1 cellular context compared by ENCODE assay signal in the genomic region with DNA sequence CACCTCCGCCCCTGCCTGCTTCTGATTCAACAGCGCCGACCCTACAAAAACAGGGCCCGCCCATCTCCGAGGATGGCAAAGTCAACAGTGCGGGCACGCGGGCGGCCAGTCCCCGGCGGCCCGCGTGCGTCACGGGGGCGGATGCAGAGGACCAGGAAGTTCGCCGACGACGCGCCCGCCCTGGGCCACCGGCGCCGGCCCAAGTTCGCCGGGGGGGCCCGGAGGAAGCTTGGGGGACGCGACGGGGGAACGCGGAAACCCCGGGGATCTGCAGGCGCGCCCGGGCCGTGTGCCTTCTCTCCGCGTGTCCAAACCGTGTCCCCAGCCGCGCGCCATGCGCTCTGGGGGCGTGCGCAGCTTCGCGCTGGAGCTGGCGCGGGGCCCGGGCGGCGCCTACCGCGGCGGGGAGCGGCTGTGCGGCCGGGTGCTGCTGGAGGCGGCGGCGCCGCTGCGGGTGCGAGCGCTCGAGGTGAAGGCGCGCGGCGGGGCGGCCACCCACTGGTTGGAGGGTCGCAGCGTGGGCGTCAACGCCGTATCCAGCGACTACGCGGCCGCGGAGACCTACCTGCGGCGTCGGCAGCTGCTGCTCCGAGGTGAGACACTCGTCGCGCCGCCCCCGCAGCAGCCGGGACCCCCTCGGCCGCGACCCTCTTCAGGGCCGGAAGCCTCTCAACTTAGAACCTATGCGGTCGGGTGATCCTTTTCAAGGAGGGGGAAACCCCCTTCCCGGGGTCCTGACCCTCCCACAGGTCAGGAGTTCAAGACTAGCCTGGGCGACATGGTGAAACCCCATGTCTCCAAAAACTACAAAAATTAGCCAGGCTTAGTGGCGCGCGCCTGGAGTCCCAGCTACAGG.
TF ChIP-seq lines count a peak whose summit lies in the region.

No MANE protein-coding gene starts in this region.

TF ChIP-seq in WTC11, 78 proteins besides CTCF, POLR2A, EP300 and RAD21 (continued from another document and continues in another):
- TF ChIP-seq, protein P1, sequence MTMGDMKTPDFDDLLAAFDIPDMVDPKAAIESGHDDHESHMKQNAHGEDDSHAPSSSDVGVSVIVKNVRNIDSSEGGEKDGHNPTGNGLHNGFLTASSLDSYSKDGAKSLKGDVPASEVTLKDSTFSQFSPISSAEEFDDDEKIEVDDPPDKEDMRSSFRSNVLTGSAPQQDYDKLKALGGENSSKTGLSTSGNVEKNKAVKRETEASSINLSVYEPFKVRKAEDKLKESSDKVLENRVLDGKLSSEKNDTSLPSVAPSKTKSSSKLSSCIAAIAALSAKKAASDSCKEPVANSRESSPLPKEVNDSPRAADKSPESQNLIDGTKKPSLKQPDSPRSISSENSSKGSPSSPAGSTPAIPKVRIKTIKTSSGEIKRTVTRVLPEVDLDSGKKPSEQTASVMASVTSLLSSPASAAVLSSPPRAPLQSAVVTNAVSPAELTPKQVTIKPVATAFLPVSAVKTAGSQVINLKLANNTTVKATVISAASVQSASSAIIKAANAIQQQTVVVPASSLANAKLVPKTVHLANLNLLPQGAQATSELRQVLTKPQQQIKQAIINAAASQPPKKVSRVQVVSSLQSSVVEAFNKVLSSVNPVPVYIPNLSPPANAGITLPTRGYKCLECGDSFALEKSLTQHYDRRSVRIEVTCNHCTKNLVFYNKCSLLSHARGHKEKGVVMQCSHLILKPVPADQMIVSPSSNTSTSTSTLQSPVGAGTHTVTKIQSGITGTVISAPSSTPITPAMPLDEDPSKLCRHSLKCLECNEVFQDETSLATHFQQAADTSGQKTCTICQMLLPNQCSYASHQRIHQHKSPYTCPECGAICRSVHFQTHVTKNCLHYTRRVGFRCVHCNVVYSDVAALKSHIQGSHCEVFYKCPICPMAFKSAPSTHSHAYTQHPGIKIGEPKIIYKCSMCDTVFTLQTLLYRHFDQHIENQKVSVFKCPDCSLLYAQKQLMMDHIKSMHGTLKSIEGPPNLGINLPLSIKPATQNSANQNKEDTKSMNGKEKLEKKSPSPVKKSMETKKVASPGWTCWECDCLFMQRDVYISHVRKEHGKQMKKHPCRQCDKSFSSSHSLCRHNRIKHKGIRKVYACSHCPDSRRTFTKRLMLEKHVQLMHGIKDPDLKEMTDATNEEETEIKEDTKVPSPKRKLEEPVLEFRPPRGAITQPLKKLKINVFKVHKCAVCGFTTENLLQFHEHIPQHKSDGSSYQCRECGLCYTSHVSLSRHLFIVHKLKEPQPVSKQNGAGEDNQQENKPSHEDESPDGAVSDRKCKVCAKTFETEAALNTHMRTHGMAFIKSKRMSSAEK (CRISPR knock-in tag; IDR thresholded peaks at IDR 0.05; ENCODE audit: borderline replicate concordance) = no peak
- TF ChIP-seq ZNF121 (CRISPR knock-in tag; IDR thresholded peaks at IDR 0.05) (no peak), EMX1 (CRISPR knock-in tag; IDR thresholded peaks at IDR 0.05) (no peak), KAT7 (CRISPR knock-in tag; IDR thresholded peaks at IDR 0.05; ENCODE audit: borderline replicate concordance) (0 out of 2 replicates have a peak, but pooled peaks have one; percentile 86), ZBTB21 (CRISPR knock-in tag; IDR thresholded peaks at IDR 0.05; ENCODE audit: borderline replicate concordance) (no peak), MXD4 (CRISPR knock-in tag; IDR thresholded peaks at IDR 0.05; ENCODE audit: borderline replicate concordance) (no peak), FOXJ3 (CRISPR knock-in tag; IDR thresholded peaks at IDR 0.05; ENCODE audit: borderline replicate concordance) (no peak), ELF4 (CRISPR knock-in tag; IDR thresholded peaks at IDR 0.05; ENCODE audit: low read depth) (no peak), FOXK1 (CRISPR knock-in tag; IDR thresholded peaks at IDR 0.05) (peak; percentile 73; the same call in 1 of the 2 replicates), ZNF396 (CRISPR knock-in tag; IDR thresholded peaks at IDR 0.05; ENCODE audit: borderline replicate concordance) (no peak), ESRRA (CRISPR knock-in tag; IDR thresholded peaks at IDR 0.05; ENCODE audit: borderline replicate concordance) (peak; percentile 86), FOXP1 (CRISPR knock-in tag; IDR thresholded peaks at IDR 0.05; ENCODE audit: borderline replicate concordance) (no peak; the same call in 1 of the 2 replicates), JUN (CRISPR knock-in tag; IDR thresholded peaks at IDR 0.05) (peak; percentile 69; the same call in 1 of the 2 replicates), ETV6 (CRISPR knock-in tag; IDR thresholded peaks at IDR 0.05) (peak; percentile 83), TEAD1 (CRISPR knock-in tag; IDR thresholded peaks at IDR 0.05) (peak; percentile 87), ZNF232 (CRISPR knock-in tag; IDR thresholded peaks at IDR 0.05) (peak; percentile 65; the same call in 1 of the 2 replicates), CBFB (CRISPR knock-in tag; IDR thresholded peaks at IDR 0.05; ENCODE audit: low read depth) (no peak), TP53 (CRISPR knock-in tag; IDR thresholded peaks at IDR 0.05) (peak; percentile 40; the same call in 1 of the 2 replicates), GRHL2 (CRISPR knock-in tag; IDR thresholded peaks at IDR 0.05; ENCODE audit: insufficient replicate concordance, severe bottlenecking) (no peak)
- TF ChIP-seq, protein P2, sequence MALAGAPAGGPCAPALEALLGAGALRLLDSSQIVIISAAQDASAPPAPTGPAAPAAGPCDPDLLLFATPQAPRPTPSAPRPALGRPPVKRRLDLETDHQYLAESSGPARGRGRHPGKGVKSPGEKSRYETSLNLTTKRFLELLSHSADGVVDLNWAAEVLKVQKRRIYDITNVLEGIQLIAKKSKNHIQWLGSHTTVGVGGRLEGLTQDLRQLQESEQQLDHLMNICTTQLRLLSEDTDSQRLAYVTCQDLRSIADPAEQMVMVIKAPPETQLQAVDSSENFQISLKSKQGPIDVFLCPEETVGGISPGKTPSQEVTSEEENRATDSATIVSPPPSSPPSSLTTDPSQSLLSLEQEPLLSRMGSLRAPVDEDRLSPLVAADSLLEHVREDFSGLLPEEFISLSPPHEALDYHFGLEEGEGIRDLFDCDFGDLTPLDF (CRISPR knock-in tag; IDR thresholded peaks at IDR 0.05) = no peak
- TF ChIP-seq, protein P3, sequence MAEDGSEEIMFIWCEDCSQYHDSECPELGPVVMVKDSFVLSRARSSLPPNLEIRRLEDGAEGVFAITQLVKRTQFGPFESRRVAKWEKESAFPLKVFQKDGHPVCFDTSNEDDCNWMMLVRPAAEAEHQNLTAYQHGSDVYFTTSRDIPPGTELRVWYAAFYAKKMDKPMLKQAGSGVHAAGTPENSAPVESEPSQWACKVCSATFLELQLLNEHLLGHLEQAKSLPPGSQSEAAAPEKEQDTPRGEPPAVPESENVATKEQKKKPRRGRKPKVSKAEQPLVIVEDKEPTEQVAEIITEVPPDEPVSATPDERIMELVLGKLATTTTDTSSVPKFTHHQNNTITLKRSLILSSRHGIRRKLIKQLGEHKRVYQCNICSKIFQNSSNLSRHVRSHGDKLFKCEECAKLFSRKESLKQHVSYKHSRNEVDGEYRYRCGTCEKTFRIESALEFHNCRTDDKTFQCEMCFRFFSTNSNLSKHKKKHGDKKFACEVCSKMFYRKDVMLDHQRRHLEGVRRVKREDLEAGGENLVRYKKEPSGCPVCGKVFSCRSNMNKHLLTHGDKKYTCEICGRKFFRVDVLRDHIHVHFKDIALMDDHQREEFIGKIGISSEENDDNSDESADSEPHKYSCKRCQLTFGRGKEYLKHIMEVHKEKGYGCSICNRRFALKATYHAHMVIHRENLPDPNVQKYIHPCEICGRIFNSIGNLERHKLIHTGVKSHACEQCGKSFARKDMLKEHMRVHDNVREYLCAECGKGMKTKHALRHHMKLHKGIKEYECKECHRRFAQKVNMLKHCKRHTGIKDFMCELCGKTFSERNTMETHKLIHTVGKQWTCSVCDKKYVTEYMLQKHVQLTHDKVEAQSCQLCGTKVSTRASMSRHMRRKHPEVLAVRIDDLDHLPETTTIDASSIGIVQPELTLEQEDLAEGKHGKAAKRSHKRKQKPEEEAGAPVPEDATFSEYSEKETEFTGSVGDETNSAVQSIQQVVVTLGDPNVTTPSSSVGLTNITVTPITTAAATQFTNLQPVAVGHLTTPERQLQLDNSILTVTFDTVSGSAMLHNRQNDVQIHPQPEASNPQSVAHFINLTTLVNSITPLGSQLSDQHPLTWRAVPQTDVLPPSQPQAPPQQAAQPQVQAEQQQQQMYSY (CRISPR knock-in tag; IDR thresholded peaks at IDR 0.05) = no peak
- TF ChIP-seq, protein P4, sequence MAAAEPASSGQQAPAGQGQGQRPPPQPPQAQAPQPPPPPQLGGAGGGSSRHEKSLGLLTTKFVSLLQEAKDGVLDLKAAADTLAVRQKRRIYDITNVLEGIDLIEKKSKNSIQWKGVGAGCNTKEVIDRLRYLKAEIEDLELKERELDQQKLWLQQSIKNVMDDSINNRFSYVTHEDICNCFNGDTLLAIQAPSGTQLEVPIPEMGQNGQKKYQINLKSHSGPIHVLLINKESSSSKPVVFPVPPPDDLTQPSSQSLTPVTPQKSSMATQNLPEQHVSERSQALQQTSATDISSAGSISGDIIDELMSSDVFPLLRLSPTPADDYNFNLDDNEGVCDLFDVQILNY (CRISPR knock-in tag; IDR thresholded peaks at IDR 0.05) = peak; percentile 25; the same call in 1 of the 2 replicates
- TF ChIP-seq, protein P5, sequence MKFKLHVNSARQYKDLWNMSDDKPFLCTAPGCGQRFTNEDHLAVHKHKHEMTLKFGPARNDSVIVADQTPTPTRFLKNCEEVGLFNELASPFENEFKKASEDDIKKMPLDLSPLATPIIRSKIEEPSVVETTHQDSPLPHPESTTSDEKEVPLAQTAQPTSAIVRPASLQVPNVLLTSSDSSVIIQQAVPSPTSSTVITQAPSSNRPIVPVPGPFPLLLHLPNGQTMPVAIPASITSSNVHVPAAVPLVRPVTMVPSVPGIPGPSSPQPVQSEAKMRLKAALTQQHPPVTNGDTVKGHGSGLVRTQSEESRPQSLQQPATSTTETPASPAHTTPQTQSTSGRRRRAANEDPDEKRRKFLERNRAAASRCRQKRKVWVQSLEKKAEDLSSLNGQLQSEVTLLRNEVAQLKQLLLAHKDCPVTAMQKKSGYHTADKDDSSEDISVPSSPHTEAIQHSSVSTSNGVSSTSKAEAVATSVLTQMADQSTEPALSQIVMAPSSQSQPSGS (CRISPR knock-in tag; IDR thresholded peaks at IDR 0.05; ENCODE audit: borderline replicate concordance, low read depth) = no peak
- TF ChIP-seq, protein P6, sequence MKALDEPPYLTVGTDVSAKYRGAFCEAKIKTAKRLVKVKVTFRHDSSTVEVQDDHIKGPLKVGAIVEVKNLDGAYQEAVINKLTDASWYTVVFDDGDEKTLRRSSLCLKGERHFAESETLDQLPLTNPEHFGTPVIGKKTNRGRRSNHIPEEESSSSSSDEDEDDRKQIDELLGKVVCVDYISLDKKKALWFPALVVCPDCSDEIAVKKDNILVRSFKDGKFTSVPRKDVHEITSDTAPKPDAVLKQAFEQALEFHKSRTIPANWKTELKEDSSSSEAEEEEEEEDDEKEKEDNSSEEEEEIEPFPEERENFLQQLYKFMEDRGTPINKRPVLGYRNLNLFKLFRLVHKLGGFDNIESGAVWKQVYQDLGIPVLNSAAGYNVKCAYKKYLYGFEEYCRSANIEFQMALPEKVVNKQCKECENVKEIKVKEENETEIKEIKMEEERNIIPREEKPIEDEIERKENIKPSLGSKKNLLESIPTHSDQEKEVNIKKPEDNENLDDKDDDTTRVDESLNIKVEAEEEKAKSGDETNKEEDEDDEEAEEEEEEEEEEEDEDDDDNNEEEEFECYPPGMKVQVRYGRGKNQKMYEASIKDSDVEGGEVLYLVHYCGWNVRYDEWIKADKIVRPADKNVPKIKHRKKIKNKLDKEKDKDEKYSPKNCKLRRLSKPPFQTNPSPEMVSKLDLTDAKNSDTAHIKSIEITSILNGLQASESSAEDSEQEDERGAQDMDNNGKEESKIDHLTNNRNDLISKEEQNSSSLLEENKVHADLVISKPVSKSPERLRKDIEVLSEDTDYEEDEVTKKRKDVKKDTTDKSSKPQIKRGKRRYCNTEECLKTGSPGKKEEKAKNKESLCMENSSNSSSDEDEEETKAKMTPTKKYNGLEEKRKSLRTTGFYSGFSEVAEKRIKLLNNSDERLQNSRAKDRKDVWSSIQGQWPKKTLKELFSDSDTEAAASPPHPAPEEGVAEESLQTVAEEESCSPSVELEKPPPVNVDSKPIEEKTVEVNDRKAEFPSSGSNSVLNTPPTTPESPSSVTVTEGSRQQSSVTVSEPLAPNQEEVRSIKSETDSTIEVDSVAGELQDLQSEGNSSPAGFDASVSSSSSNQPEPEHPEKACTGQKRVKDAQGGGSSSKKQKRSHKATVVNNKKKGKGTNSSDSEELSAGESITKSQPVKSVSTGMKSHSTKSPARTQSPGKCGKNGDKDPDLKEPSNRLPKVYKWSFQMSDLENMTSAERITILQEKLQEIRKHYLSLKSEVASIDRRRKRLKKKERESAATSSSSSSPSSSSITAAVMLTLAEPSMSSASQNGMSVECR (CRISPR knock-in tag; IDR thresholded peaks at IDR 0.05; ENCODE audit: borderline replicate concordance) = 0 out of 2 replicates have a peak, but pooled peaks have one; percentile 55
- TF ChIP-seq, protein P7, sequence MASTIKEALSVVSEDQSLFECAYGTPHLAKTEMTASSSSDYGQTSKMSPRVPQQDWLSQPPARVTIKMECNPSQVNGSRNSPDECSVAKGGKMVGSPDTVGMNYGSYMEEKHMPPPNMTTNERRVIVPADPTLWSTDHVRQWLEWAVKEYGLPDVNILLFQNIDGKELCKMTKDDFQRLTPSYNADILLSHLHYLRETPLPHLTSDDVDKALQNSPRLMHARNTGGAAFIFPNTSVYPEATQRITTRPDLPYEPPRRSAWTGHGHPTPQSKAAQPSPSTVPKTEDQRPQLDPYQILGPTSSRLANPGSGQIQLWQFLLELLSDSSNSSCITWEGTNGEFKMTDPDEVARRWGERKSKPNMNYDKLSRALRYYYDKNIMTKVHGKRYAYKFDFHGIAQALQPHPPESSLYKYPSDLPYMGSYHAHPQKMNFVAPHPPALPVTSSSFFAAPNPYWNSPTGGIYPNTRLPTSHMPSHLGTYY (CRISPR knock-in tag; IDR thresholded peaks at IDR 0.05) = no peak
- TF ChIP-seq, protein P8, sequence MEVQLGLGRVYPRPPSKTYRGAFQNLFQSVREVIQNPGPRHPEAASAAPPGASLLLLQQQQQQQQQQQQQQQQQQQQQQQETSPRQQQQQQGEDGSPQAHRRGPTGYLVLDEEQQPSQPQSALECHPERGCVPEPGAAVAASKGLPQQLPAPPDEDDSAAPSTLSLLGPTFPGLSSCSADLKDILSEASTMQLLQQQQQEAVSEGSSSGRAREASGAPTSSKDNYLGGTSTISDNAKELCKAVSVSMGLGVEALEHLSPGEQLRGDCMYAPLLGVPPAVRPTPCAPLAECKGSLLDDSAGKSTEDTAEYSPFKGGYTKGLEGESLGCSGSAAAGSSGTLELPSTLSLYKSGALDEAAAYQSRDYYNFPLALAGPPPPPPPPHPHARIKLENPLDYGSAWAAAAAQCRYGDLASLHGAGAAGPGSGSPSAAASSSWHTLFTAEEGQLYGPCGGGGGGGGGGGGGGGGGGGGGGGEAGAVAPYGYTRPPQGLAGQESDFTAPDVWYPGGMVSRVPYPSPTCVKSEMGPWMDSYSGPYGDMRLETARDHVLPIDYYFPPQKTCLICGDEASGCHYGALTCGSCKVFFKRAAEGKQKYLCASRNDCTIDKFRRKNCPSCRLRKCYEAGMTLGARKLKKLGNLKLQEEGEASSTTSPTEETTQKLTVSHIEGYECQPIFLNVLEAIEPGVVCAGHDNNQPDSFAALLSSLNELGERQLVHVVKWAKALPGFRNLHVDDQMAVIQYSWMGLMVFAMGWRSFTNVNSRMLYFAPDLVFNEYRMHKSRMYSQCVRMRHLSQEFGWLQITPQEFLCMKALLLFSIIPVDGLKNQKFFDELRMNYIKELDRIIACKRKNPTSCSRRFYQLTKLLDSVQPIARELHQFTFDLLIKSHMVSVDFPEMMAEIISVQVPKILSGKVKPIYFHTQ (CRISPR knock-in tag; IDR thresholded peaks at IDR 0.05) = no peak
